In the genomic region with DNA sequence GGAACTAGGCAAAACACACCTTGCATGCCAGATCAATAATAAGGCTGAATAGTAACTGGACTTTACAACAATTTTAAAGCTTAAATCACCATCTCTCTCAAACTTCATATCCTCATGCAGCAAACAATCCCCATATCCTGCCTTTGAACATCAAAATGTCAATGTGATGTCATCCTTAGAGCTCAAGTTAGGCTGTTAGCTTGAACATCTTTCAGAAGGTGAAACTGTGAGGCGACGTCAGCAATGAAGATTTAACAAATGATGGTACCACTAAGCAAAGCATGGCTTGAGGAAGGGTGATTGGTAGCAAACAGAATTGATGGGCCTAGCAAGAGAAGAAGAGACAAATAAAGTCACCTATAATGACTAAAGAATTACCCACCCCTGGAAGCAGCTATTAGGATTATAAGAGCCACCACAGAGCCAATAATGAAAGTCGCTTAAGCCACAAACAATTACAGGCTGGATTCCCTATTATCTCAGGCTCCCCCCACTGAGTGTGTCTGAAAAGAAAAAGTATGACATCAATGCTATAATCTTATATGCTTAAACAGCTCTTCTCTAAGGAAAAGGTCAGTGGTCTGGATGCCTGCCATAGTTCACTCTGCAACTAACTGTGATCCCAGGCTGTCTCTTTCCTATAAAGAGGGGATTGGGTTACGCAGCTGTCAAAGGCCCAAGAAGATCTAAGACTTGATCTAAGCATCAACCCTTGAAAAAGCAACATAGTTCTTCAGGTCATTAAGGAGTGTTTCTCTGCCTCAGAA, we compare ENCODE assay signal across 15 cellular contexts. TPM values are rescaled to one million over a fixed set of nuclear protein-coding genes. Genes with fewer than 3 reads are reported as not detected.
A peak's percentile ranks its signal among the peaks of the same experiment; 100 is the strongest.
DNase-seq lines count a peak whose midpoint lies in the region; ATAC-seq and TF ChIP-seq lines count a peak whose summit lies in the region.
"Had no signal": no experiment of that assay in that cellular context is flagged by ENCODE, and none has a peak within 500 bp of the region (broad histone marks: within the 10 kb centered on the region; RNA-seq: fewer than 3 reads in every experiment).

No MANE protein-coding gene starts in this region.

- no peaks in the 10 kb centered on the region for H3K79me2 ChIP-seq in fibroblast of lung (ENCODE audit: control insufficient read depth, insufficient read depth, low read length)

- 70 to 75% (median 75%) methylated on average over 4 of the region's 4 CpGs for whole genome bisulfite sequencing in psoas muscle, 3 donors

- no peaks in the 10 kb centered on the region for H4K20me1 ChIP-seq in fibroblast of lung (ENCODE audit: control insufficient read depth, extremely low read depth, insufficient read depth, low read length)

- H3K4me3 ChIP-seq in fibroblast of lung (replicated peaks in 1 of 4; ENCODE audit: control extremely low read depth in 1 of 4, insufficient read depth in 1 of 4, low read depth in 3 of 4, low read length in 4 of 4): no peak overlapping the region
- no peak overlapping the region for H3K4me3 ChIP-seq in psoas muscle

- ATAC-seq in psoas muscle (peak; percentile 48 to 68 (median 58)), GM18858 (IDR thresholded peaks at IDR 0.05; ENCODE audit: unreplicated experiment) (no peak), HG03280 (IDR thresholded peaks at IDR 0.05; ENCODE audit: unreplicated experiment) (no peak)

- no peak overlapping the region for H3K9ac ChIP-seq in fibroblast of lung (ENCODE audit: insufficient read depth, low read length)

- intact Hi-C loops in psoas muscle (cut with DNase I): no loop called here

- no peak overlapping the region for H3K4me2 ChIP-seq in fibroblast of lung (ENCODE audit: extremely low read depth, insufficient read depth, low read length)

- DNase-seq in NCI-H2107 treated with DMSO at 0.1 percent for 48 hours (lab: John Stamatoyannopoulos, UW; ENCODE audit: unreplicated experiment) (peak; percentile 88), NCI-H2107 (lab: John Stamatoyannopoulos, UW) (no peak), NCI-H748 treated with DMSO at 0.1 percent for 48 hours (lab: John Stamatoyannopoulos, UW) (peak; percentile 68), fibroblast of lung (ENCODE audit: low read depth in 2 of 2) (peak; percentile 39 to 45), psoas muscle (no peak), NCI-H774 (lab: John Stamatoyannopoulos, UW) (no peak)
- DNase-seq: ACHN; activated naive CD4-positive, alpha-beta T cell; H9; hippocampal formation; NCI-H1694; stimulated activated CD8-positive, alpha-beta memory T cell treated with anti-CD3 and anti-CD28 coated beads, Interleukin-4, amount 100 ng/mL, for 48 hours had no signal

- H3K27me3 ChIP-seq in fibroblast of lung (ENCODE audit: control insufficient read depth, insufficient read depth, low read length) (no peaks in the 10 kb centered on the region), psoas muscle (ENCODE audit: insufficient read depth in 3 of 3, low read length in 2 of 3) (no peaks in the 10 kb centered on the region)

- H3K36me3 ChIP-seq in fibroblast of lung (ENCODE audit: control insufficient read depth, insufficient read depth, low read length) (no peaks in the 10 kb centered on the region), psoas muscle (ENCODE audit: insufficient read depth in 1 of 2, low read depth in 1 of 2) (peaks cover 0 to 30% of the 10 kb centered on the region in 2 donors)

- no peak for TF ChIP-seq CTCF in fibroblast of lung (conservative IDR thresholded peaks at IDR 0.05 in 1 of 2, IDR thresholded peaks at IDR 0.05 in 1 of 2; ENCODE audit: low read depth in 1 of 2, low read length in 2 of 2)
- TF ChIP-seq CTCF in psoas muscle (IDR thresholded peaks at IDR 0.05): no peak

- H3K9me3 ChIP-seq in fibroblast of lung (ENCODE audit: control insufficient read depth, insufficient read depth, low read depth, low read length) (no peaks in the 10 kb centered on the region), psoas muscle (no peaks in the 10 kb centered on the region)

- H2AFZ ChIP-seq in fibroblast of lung (ENCODE audit: low read length): no peak overlapping the region

- H3K27ac ChIP-seq in fibroblast of lung (ENCODE audit: insufficient read depth, low read length) (no peak overlapping the region), psoas muscle (no peak overlapping the region)
- H3K27ac ChIP-seq: epithelial cell of prostate had no signal

- H3K4me1 ChIP-seq in fibroblast of lung (ENCODE audit: control insufficient read depth, extremely low read depth, insufficient read depth, low read length): no peaks in the 10 kb centered on the region
- H3K4me1 ChIP-seq in psoas muscle: peaks cover 40% of the 10 kb centered on the region

RNA-seq across cellular contexts. Expression of gene EGLN3, which starts 18.2 kb away (rescaled TPM):
- total RNA-seq in fibroblast of lung (0.66 and 1.8 TPM in 2 replicates), psoas muscle (10 to 100 TPM in 3 of 4 donors, 1 to 10 TPM in 1; 6.7 to 58.7 (median 20.6) TPM)
- polyA plus RNA-seq in fibroblast of lung (0.08 and 0.14 TPM in 2 replicates), psoas muscle (10 to 100 TPM in 1 of 3 donors, 1 to 10 TPM in 2; 7.4 to 19.5 (median 7.7) TPM)
- polyA plus RNA-seq in fibroblast of lung (2012): 0.05 and 0.06 TPM in 2 replicates
- not detected in 2 replicates for polyA minus RNA-seq in fibroblast of lung (ENCODE audit: low replicate concordance)

Comparison
In these comparisons a context has a peak if more than half of its experiments do, and no peak if none do; other contexts are left out.
1. DNase-seq: peak in NCI-H2107 treated with DMSO at 0.1 percent for 48 hours (single experiment), NCI-H748 treated with DMSO at 0.1 percent for 48 hours (single experiment) and fibroblast of lung (2 of 2); none in NCI-H2107 (single experiment), psoas muscle (0 of 2) and NCI-H774 (single experiment).
2. ATAC-seq: peak in psoas muscle (4 of 4); none in GM18858 (single experiment) and HG03280 (single experiment).